17 cellular contexts compared by ENCODE assay signal in genomic region chr22:30027791-30028190, GRCh38. TPM values are rescaled to one million over a fixed set of nuclear protein-coding genes. Genes with fewer than 3 reads are reported as not detected.
DNase-seq lines count a peak whose midpoint lies in the region; ATAC-seq, FAIRE-seq and TF ChIP-seq lines count a peak whose summit lies in the region.
"Had no signal": no experiment of that assay in that cellular context is flagged by ENCODE, and none has a peak within 500 bp of the region (broad histone marks: within the 10 kb centered on the region; RNA-seq: fewer than 3 reads in every experiment).

No MANE protein-coding gene starts in this region.

- no peak overlapping the region for H3K9ac ChIP-seq in BLaER1 treated with 17β-estradiol and CSF1 and Interleukin-3, amounts not matched to agents 10 nM and 100 nM
- H3K9ac ChIP-seq: KMS-11 had no signal

- peak overlapping the region in 6 of 11 experiments; percentile 5 to 61 (median 50); a peak in 13 of 22 replicates for H3K4me2 ChIP-seq in BLaER1 treated with 17β-estradiol and CSF1 and Interleukin-3, amounts not matched to agents 10 nM and 100 nM
- H3K4me2 ChIP-seq: KMS-11 had no signal

- peaks cover 0 to 17% (median 0%) of the 10 kb centered on the region in 11 experiments; a peak in 4 of 22 replicates for H3K9me3 ChIP-seq in BLaER1 treated with 17β-estradiol and CSF1 and Interleukin-3, amounts not matched to agents 10 nM and 100 nM (replicated peaks in 1 of 11)
- H3K9me3 ChIP-seq in adrenal gland (replicated peaks in 1 of 3) (no peaks in the 10 kb centered on the region), small intestine (ENCODE audit: control insufficient read depth, low read depth) (no peaks in the 10 kb centered on the region)
- H3K9me3 ChIP-seq: BE2C had no signal

- TF ChIP-seq POLR2A in adrenal gland (IDR thresholded peaks at IDR 0.05), result no peak

- no peaks in the 10 kb centered on the region for H3K27me3 ChIP-seq in BLaER1 treated with 17β-estradiol and CSF1 and Interleukin-3, amounts not matched to agents 10 nM and 100 nM
- H3K27me3 ChIP-seq in adrenal gland, result no peaks in the 10 kb centered on the region
- H3K27me3 ChIP-seq in small intestine (ENCODE audit: control insufficient read depth in 2 of 2, insufficient read depth in 2 of 2, low read length in 2 of 2), result no peaks in the 10 kb centered on the region
- H3K27me3 ChIP-seq: BE2C had no signal

- ATAC-seq in left cardiac atrium, result peak; percentile 14 to 62

- DNase-seq in adrenal gland (peak in 6 of 7 donors; percentile 50 to 72 (median 60)), left cardiac atrium (peak; percentile 54), small intestine (peak; percentile 62), OCI-M2 (lab: John Stamatoyannopoulos, UW; ENCODE audit: unreplicated experiment) (no peak), coronary artery (ENCODE audit: low spot score) (no peak)
- DNase-seq in stimulated activated CD4-positive, alpha-beta T cell treated with anti-CD3 and anti-CD28 coated beads, Interleukin-4, amount 100 ng/mL, for 24 hours, result no peak
- DNase-seq in stimulated activated naive CD4-positive, alpha-beta T cell (lab: John Stamatoyannopoulos, UW), result no peak
- DNase-seq: BE2C, H7, NCI-H1092, NCI-H2227 treated with DMSO at 0.1 percent for 48 hours, NCI-H526 treated with DMSO at 0.1 percent for 48 hours had no signal

- peaks cover 19 to 59% (median 37%) of the 10 kb centered on the region in 10 experiments for H3K4me1 ChIP-seq in BLaER1 treated with 17β-estradiol and CSF1 and Interleukin-3, amounts not matched to agents 10 nM and 100 nM
- H3K4me1 ChIP-seq in adrenal gland (replicated peaks in 1 of 2) (peaks cover 0 to 19% of the 10 kb centered on the region in 2 donors), small intestine (ENCODE audit: control insufficient read depth in 2 of 2, insufficient read depth in 1 of 2, low read depth in 1 of 2, low read length in 1 of 2) (peaks cover 0 to 4% of the 10 kb centered on the region in 2 donors)
- H3K4me1 ChIP-seq: BE2C had no signal

- peaks cover 0 to 10% (median 0%) of the 10 kb centered on the region in 11 experiments; a peak in 4 of 22 replicates for H4K20me1 ChIP-seq in BLaER1 treated with 17β-estradiol and CSF1 and Interleukin-3, amounts not matched to agents 10 nM and 100 nM

- FAIRE-seq in small intestine (lab: Jason Lieb, UNC), result no peak

- H3K27ac ChIP-seq in BLaER1 treated with 17β-estradiol and CSF1 and Interleukin-3, amounts not matched to agents 10 nM and 100 nM, result no peak overlapping the region
- H3K27ac ChIP-seq in adrenal gland (peak overlapping the region in 2 of 5 donors; percentile 48 to 51), small intestine (ENCODE audit: low read depth in 1 of 2, low read length in 1 of 2) (peak overlapping the region in 1 of 2 donors; percentile 28), coronary artery (no peak overlapping the region)
- H3K27ac ChIP-seq: KMS-11 had no signal

- peaks cover 52 to 73% (median 63%) of the 10 kb centered on the region in 11 experiments for H3K36me3 ChIP-seq in BLaER1 treated with 17β-estradiol and CSF1 and Interleukin-3, amounts not matched to agents 10 nM and 100 nM
- H3K36me3 ChIP-seq in adrenal gland (replicated peaks in 1 of 2) (peaks cover 0 to 58% of the 10 kb centered on the region in 2 donors), small intestine (ENCODE audit: control insufficient read depth in 2 of 2, insufficient read depth in 2 of 2, low read length in 2 of 2) (peaks cover 18 to 20% of the 10 kb centered on the region in 2 donors)

- H3K4me3 ChIP-seq in BLaER1 treated with 17β-estradiol and CSF1 and Interleukin-3, amounts not matched to agents 10 nM and 100 nM, result no peak overlapping the region
- no peak overlapping the region for H3K4me3 ChIP-seq in adrenal gland
- H3K4me3 ChIP-seq in small intestine (ENCODE audit: low read depth in 1 of 2, low read length in 2 of 2), result no peak overlapping the region
- no peak overlapping the region for H3K4me3 ChIP-seq in coronary artery

- 26 to 46% (median 30%) methylated on average over 3 to 4 of the region's 4 CpGs for WGBS in adrenal gland, 4 donors
- 63 to 70% (median 69%) methylated on average over 4 of the region's 4 CpGs for WGBS in small intestine, 3 donors

- TF ChIP-seq CTCF in adrenal gland (IDR thresholded peaks at IDR 0.05), result no peak
- TF ChIP-seq CTCF in coronary artery (IDR thresholded peaks at IDR 0.05), result no peak

- intact Hi-C loops in adrenal gland (cut with DNase I), result no loop called here
- intact Hi-C loops in left cardiac atrium (cut with DNase I), result no loop called here

RNA-seq across cellular contexts. Expression of gene HORMAD2, which starts 52.5 kb away (rescaled TPM):
- total RNA-seq in adrenal gland (not detected), left cardiac atrium (not detected)
- polyA plus RNA-seq in adrenal gland (not detected), small intestine (not detected)
- total RNA-seq: H7, MCF 10A, OCI-LY7 had no signal
- polyA plus RNA-seq: AG04450 had no signal

Comparison
In these comparisons a context has a peak if more than half of its experiments do, and no peak if none do; other contexts are left out.
1. DNase-seq: peak in adrenal gland (6 of 7), left cardiac atrium (single experiment) and small intestine (single experiment); none in OCI-M2 (single experiment), coronary artery (single experiment), stimulated activated CD4-positive, alpha-beta T cell treated with anti-CD3 and anti-CD28 coated beads, Interleukin-4, amount 100 ng/mL, for 24 hours (single experiment) and stimulated activated naive CD4-positive, alpha-beta T cell (0 of 6).